In the genomic region with DNA sequence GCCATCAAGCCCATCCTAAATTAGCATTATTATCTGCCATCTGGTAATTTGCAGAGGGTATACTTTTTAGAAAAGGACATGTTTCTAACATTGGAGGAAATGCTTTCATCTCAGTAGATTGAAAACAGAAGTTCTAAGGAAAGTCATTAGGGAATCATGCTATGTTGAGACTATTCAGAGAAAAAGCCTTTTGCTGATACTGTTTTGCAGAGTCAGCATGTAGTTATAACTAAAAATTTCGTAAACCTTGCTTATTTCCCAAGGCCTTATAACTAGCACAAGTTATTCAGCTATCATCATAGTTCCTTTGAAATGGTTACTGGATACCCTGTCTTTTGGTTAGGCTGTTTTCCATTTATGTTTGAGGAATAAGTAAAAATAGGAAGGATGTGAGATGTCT, we compare ENCODE assay signal across 18 cellular contexts.
DNase-seq lines count a peak whose midpoint lies in the region; ATAC-seq and TF ChIP-seq lines count a peak whose summit lies in the region.
"Had no signal": no experiment of that assay in that cellular context is flagged by ENCODE, and none has a peak within 500 bp of the region (broad histone marks: within the 10 kb centered on the region; RNA-seq: fewer than 3 reads in every experiment).

No MANE protein-coding gene starts in this region.

- H3K23ac ChIP-seq in IMR-90 (ENCODE audit: low read depth, low read length) (no peak overlapping the region), mesenchymal stem cell (ENCODE audit: low read length in 2 of 2) (no peak overlapping the region)

- H3K18ac ChIP-seq in IMR-90 (ENCODE audit: low read depth, low read length), result no peak overlapping the region
- H3K18ac ChIP-seq in mesenchymal stem cell (ENCODE audit: low read depth in 1 of 2, low read length in 2 of 2), result no peak overlapping the region

- dilution Hi-C loops in IMR-90 (cut with HindIII; ENCODE audit: low sequenced_read_pairs, unreplicated experiment), result no loop called here

- POLR2A ChIA-PET in IMR-90 (lab: Charles Lee; ENCODE audit: unreplicated experiment), result no interaction called here

- H3K4me1 ChIP-seq in IMR-90 (ENCODE audit: control insufficient read depth, insufficient read depth, low read length) (peaks cover 8% of the 10 kb centered on the region), adipocyte (ENCODE audit: control insufficient read depth, insufficient read depth, low read length) (peaks cover 22% of the 10 kb centered on the region), mesenchymal stem cell (ENCODE audit: control insufficient read depth, insufficient read depth, low read depth, low read length) (no peaks in the 10 kb centered on the region)
- H3K4me1 ChIP-seq: BLaER1 had no signal

- H4K20me1 ChIP-seq in IMR-90 (ENCODE audit: insufficient read depth, low read length), result no peaks in the 10 kb centered on the region
- H4K20me1 ChIP-seq: BLaER1 had no signal

- H2AK5ac ChIP-seq in IMR-90 (ENCODE audit: low read depth, low read length) (no peak overlapping the region), mesenchymal stem cell (ENCODE audit: low read length, severe bottlenecking) (no peak overlapping the region)

- H2BK15ac ChIP-seq in IMR-90 (ENCODE audit: low read depth, low read length), result no peak overlapping the region
- H2BK15ac ChIP-seq in mesenchymal stem cell (ENCODE audit: low read depth, poor library complexity, severe bottlenecking), result no peak overlapping the region

- in situ Hi-C loops in IMR-90 (cut with MboI; ENCODE audit: low sequenced_read_pairs), result no loop called here
- in situ Hi-C loops in ACHN (cut with HindIII; ENCODE audit: low pct_ligation_motif_present, low pct_unique_long_range_greater_than_20kb, low sequenced_read_pairs), result no loop called here

- TF ChIP-seq CTCF in IMR-90 (conservative IDR thresholded peaks at IDR 0.05; ENCODE audit: low read depth, low read length), result no peak

- no peak overlapping the region for H3K4ac ChIP-seq in IMR-90 (ENCODE audit: low read depth, low read length)
- no peak overlapping the region for H3K4ac ChIP-seq in mesenchymal stem cell (ENCODE audit: low read depth in 1 of 2, low read length in 2 of 2)

- H3K14ac ChIP-seq in IMR-90 (replicated peaks; ENCODE audit: low read depth, low read length) (no peak overlapping the region), mesenchymal stem cell (ENCODE audit: low read length in 2 of 2) (no peak overlapping the region)

- no peak overlapping the region for H4K5ac ChIP-seq in IMR-90 (ENCODE audit: low read depth, low read length)

- H2BK20ac ChIP-seq in IMR-90 (ENCODE audit: low read depth, low read length), result no peak overlapping the region

- H4K8ac ChIP-seq in IMR-90 (ENCODE audit: low read depth in 2 of 2, low read length in 2 of 2) (no peak overlapping the region), mesenchymal stem cell (ENCODE audit: low read length) (no peak overlapping the region)

- TF ChIP-seq RAD21 in IMR-90 (IDR thresholded peaks at IDR 0.05; ENCODE audit: low read length), result no peak

- H2BK5ac ChIP-seq in IMR-90 (ENCODE audit: low read depth, low read length, poor library complexity, severe bottlenecking) (no peak overlapping the region), mesenchymal stem cell (ENCODE audit: low read depth, low read length, poor library complexity, severe bottlenecking) (no peak overlapping the region)

- H2AFZ ChIP-seq in IMR-90 (replicated peaks; ENCODE audit: low read length, poor library complexity) (no peak overlapping the region), mesenchymal stem cell (ENCODE audit: low read depth, low read length) (no peak overlapping the region)
- H2AFZ ChIP-seq: GM23338 had no signal

- no peak overlapping the region for H2BK12ac ChIP-seq in mesenchymal stem cell (ENCODE audit: low read length in 2 of 2)

- H3K4me2 ChIP-seq in IMR-90 (ENCODE audit: low read depth, low read length) (no peak overlapping the region), mesenchymal stem cell (ENCODE audit: low read length, poor library complexity, severe bottlenecking) (no peak overlapping the region)
- H3K4me2 ChIP-seq: BLaER1, GM23338 had no signal

- H3K9me1 ChIP-seq in IMR-90 (ENCODE audit: insufficient read depth, low read length), result peaks cover 13% of the 10 kb centered on the region; the same call in 1 of the 2 replicates

- no peak overlapping the region for H3K9ac ChIP-seq in IMR-90 (ENCODE audit: low read depth, low read length)
- H3K9ac ChIP-seq in adipocyte (ENCODE audit: low read length), result peak overlapping the region; percentile 1
- H3K9ac ChIP-seq in mesenchymal stem cell (ENCODE audit: low read length), result peak overlapping the region; percentile 20
- H3K9ac ChIP-seq: BLaER1 had no signal

- H2AK9ac ChIP-seq in IMR-90 (replicated peaks; ENCODE audit: low read depth, low read length, poor library complexity), result no peak overlapping the region

- H2BK120ac ChIP-seq in IMR-90 (ENCODE audit: low read depth, low read length), result no peak overlapping the region
- no peak overlapping the region for H2BK120ac ChIP-seq in mesenchymal stem cell (ENCODE audit: low read depth, low read length)

- no peak for ATAC-seq in IMR-90 (ENCODE audit: low read depth)
- ATAC-seq: GM23338, HCT116 had no signal

- no CpG with 5 or more reads among the region's 1 CpG for WGBS in IMR-90 (ENCODE audit: extremely low coverage in 2 of 2, insufficient read length in 1 of 2), 2 experiments
- no CpG with 5 or more reads among the region's 1 CpG for WGBS in mesenchymal stem cell

- H3K27me3 ChIP-seq in IMR-90 (ENCODE audit: control insufficient read depth, insufficient read depth, low read length) (no peaks in the 10 kb centered on the region), adipocyte (replicated peaks; ENCODE audit: control insufficient read depth, insufficient read depth, low read length) (no peaks in the 10 kb centered on the region), mesenchymal stem cell (ENCODE audit: control insufficient read depth in 1 of 2, insufficient read depth in 1 of 2, low read length in 2 of 2) (no peaks in the 10 kb centered on the region)
- H3K27me3 ChIP-seq: BLaER1 had no signal

- H4K91ac ChIP-seq in IMR-90 (ENCODE audit: insufficient read depth, low read depth, low read length), result no peak overlapping the region
- no peak overlapping the region for H4K91ac ChIP-seq in mesenchymal stem cell (ENCODE audit: low read length)

- H3K36me3 ChIP-seq in IMR-90 (ENCODE audit: control insufficient read depth, insufficient read depth, low read length) (peaks cover 4% of the 10 kb centered on the region; the same call in 1 of the 2 replicates), adipocyte (ENCODE audit: control insufficient read depth, insufficient read depth, low read length, severe bottlenecking) (no peaks in the 10 kb centered on the region), mesenchymal stem cell (ENCODE audit: control insufficient read depth in 1 of 2, insufficient read depth in 2 of 2, low read depth in 1 of 2, low read length in 2 of 2) (peaks cover 2 to 25% of the 10 kb centered on the region in 2 experiments)

- H3K79me1 ChIP-seq in IMR-90 (ENCODE audit: low read depth in 1 of 2, low read length in 2 of 2) (no peaks in the 10 kb centered on the region), mesenchymal stem cell (replicated peaks; ENCODE audit: low read length, poor library complexity, severe bottlenecking) (peaks cover 3% of the 10 kb centered on the region)

- H3K27ac ChIP-seq in IMR-90 (ENCODE audit: insufficient read depth, low read length) (no peak overlapping the region), mesenchymal stem cell (ENCODE audit: low read length, poor library complexity, severe bottlenecking) (no peak overlapping the region)
- H3K27ac ChIP-seq: BLaER1, HL-60 had no signal

- CTCF ChIA-PET in IMR-90 (lab: Yijun Ruan, JAX), result no interaction called here

- intact Hi-C loops in IMR-90 (cut with micrococcal nuclease), result no loop called here

- H3K56ac ChIP-seq in IMR-90 (ENCODE audit: extremely low read depth, insufficient read depth, low read length), result no peak overlapping the region

- H3K4me3 ChIP-seq in IMR-90 (ENCODE audit: insufficient read depth, low read depth, low read length) (no peak overlapping the region), adipocyte (ENCODE audit: low read length) (no peak overlapping the region), mesenchymal stem cell (ENCODE audit: insufficient read depth in 1 of 2, low read depth in 1 of 2, low read length in 2 of 2) (no peak overlapping the region)
- H3K4me3 ChIP-seq: BLaER1, GM23338 had no signal

- no TSS peak for BruUV-seq in IMR-90 (replicated peaks; lab: Mats Ljungman, UMichigan)

- H3K9me3 ChIP-seq in IMR-90 (ENCODE audit: control insufficient read depth, insufficient read depth, low read length) (no peaks in the 10 kb centered on the region), adipocyte (ENCODE audit: control insufficient read depth, low read length) (no peaks in the 10 kb centered on the region), mesenchymal stem cell (ENCODE audit: control insufficient read depth, low read length) (no peaks in the 10 kb centered on the region)
- H3K9me3 ChIP-seq: BLaER1 had no signal

- DNase-seq in IMR-90, result no peak
- no peak for DNase-seq in adipocyte (ENCODE audit: low read depth)
- peak; percentile 47 for DNase-seq in fibroblast of gingiva (ENCODE audit: low read depth)
- no peak for DNase-seq in mesenchymal stem cell
- DNase-seq in activated T-cell treated with anti-CD3 and anti-CD28 coated beads for 4 hours, result no peak
- DNase-seq in ACHN, result no peak
- no peak for DNase-seq in iPS-NIHi11 (ENCODE audit: low spot score)
- DNase-seq in activated effector memory CD4-positive, alpha-beta T cell treated with anti-CD3 and anti-CD28 coated beads, Interleukin-2, amount 50 U/mL, for 16 hours, result no peak
- DNase-seq: CD4-positive, alpha-beta memory T cell; DMS153; DMS79 treated with DMSO at 0.1 percent for 48 hours; GF-D8; H7; HFFc6 had no signal

- no peak for TF ChIP-seq POLR2A in IMR-90 (IDR thresholded peaks at IDR 0.05; ENCODE audit: low read depth, low read length)

TF ChIP-seq in IMR-90, 13 proteins besides CTCF, POLR2A, EP300 and RAD21:
- TF ChIP-seq MAFK (IDR thresholded peaks at IDR 0.05; ENCODE audit: low read depth, low read length) (peak; percentile 95), FOS (IDR thresholded peaks at IDR 0.05; ENCODE audit: low read depth, low read length) (no peak)
